9 cellular contexts compared by ENCODE assay signal in genomic region chr3:39052613-39053012, GRCh38. TPM values are rescaled to one million over a fixed set of nuclear protein-coding genes. Genes with fewer than 3 reads are reported as not detected.
DNase-seq lines count a peak whose midpoint lies in the region; ATAC-seq and TF ChIP-seq lines count a peak whose summit lies in the region.
"Had no signal": no experiment of that assay in that cellular context is flagged by ENCODE, and none has a peak within 500 bp of the region (broad histone marks: within the 10 kb centered on the region; RNA-seq: fewer than 3 reads in every experiment).

No MANE protein-coding gene starts in this region.

- H3K9ac ChIP-seq in iPS-20b (ENCODE audit: low read depth, low read length) (peak overlapping the region; percentile 97; the same call in 1 of the 2 replicates), stomach smooth muscle (ENCODE audit: low read length in 2 of 2) (peak overlapping the region; percentile 85 to 94)

- H3K4me3 ChIP-seq in iPS-20b (ENCODE audit: low read length), result peak overlapping the region; percentile 81
- H3K4me3 ChIP-seq in stomach smooth muscle (ENCODE audit: low read length in 2 of 2), result peak overlapping the region; percentile 94 to 99

- no peak for ATAC-seq in GM18505 (IDR thresholded peaks at IDR 0.05; ENCODE audit: unreplicated experiment)
- no peak for ATAC-seq in GM19351 (IDR thresholded peaks at IDR 0.05; ENCODE audit: unreplicated experiment)

- peaks cover 51% of the 10 kb centered on the region for H3K4me1 Mint-ChIP-seq in activated CD4-positive, alpha-beta memory T cell treated with anti-CD3 and anti-CD28 coated beads, Interleukin-2, amount 10 ng/mL, durations not matched to agents 7 days and 5 days

- H3K9me3 ChIP-seq in iPS-20b (ENCODE audit: insufficient read depth, low read depth, low read length), result no peaks in the 10 kb centered on the region
- no peaks in the 10 kb centered on the region for H3K9me3 ChIP-seq in stomach smooth muscle (ENCODE audit: control insufficient read depth in 2 of 2, low read length in 2 of 2)

- H3K27ac ChIP-seq in iPS-20b (ENCODE audit: low read length) (peak overlapping the region; percentile 98), stomach smooth muscle (ENCODE audit: low read length) (no peak overlapping the region)

- H3K27ac Mint-ChIP-seq in activated CD4-positive, alpha-beta memory T cell treated with anti-CD3 and anti-CD28 coated beads, Interleukin-2, amount 10 ng/mL, durations not matched to agents 7 days and 5 days, result peak overlapping the region; percentile 89

- CTCF ChIA-PET in activated CD4-positive, alpha-beta memory T cell treated with anti-CD3 and anti-CD28 coated beads, Interleukin-2, amount 10 ng/mL, durations not matched to agents 7 days and 5 days (lab: Charles Lee), result no interaction called here

- H3K27me3 ChIP-seq in iPS-20b (ENCODE audit: insufficient read depth, low read length) (no peaks in the 10 kb centered on the region), stomach smooth muscle (ENCODE audit: control insufficient read depth in 1 of 2, insufficient read depth in 2 of 2, low read length in 2 of 2) (no peaks in the 10 kb centered on the region)

- DNase-seq in SKM-1 treated with dmso at 0.1 percent for 144 hours (lab: John Stamatoyannopoulos, UW; ENCODE audit: unreplicated experiment) (peak; percentile 1), SKM-1 (lab: John Stamatoyannopoulos, UW; ENCODE audit: unreplicated experiment) (no peak), NCI-H2171 (lab: John Stamatoyannopoulos, UW) (no peak)
- no peak for DNase-seq in activated CD4-positive, alpha-beta memory T cell treated with anti-CD3 and anti-CD28 coated beads, Interleukin-2, amount 10 ng/mL, durations not matched to agents 7 days and 5 days

- no peaks in the 10 kb centered on the region for H3K9me3 Mint-ChIP-seq in activated CD4-positive, alpha-beta memory T cell treated with anti-CD3 and anti-CD28 coated beads, Interleukin-2, amount 10 ng/mL, durations not matched to agents 7 days and 5 days

- H3K36me3 ChIP-seq in iPS-20b (ENCODE audit: insufficient read depth, low read depth, low read length) (no peaks in the 10 kb centered on the region), stomach smooth muscle (ENCODE audit: control insufficient read depth in 2 of 2, insufficient read depth in 2 of 2, low read length in 2 of 2) (no peaks in the 10 kb centered on the region)

- peak overlapping the region; percentile 93 for H3K4me3 Mint-ChIP-seq in activated CD4-positive, alpha-beta memory T cell treated with anti-CD3 and anti-CD28 coated beads, Interleukin-2, amount 10 ng/mL, durations not matched to agents 7 days and 5 days

- peaks cover 5% of the 10 kb centered on the region for H3K36me3 Mint-ChIP-seq in activated CD4-positive, alpha-beta memory T cell treated with anti-CD3 and anti-CD28 coated beads, Interleukin-2, amount 10 ng/mL, durations not matched to agents 7 days and 5 days (ENCODE audit: low read depth)

- TF ChIP-seq POLR2A in GM18505 (IDR thresholded peaks at IDR 0.05; ENCODE audit: borderline replicate concordance, extremely low read depth, insufficient read depth, insufficient read length), result no peak

- POLR2A ChIA-PET in activated CD4-positive, alpha-beta memory T cell treated with anti-CD3 and anti-CD28 coated beads, Interleukin-2, amount 10 ng/mL, durations not matched to agents 7 days and 5 days (lab: Charles Lee), result interaction anchor here (1.0 kb wide), 2 partner anchors 211 to 354 kb away, joined by 3 read pairs; no protein-coding TSS in a partner anchor

- H3K4me1 ChIP-seq in iPS-20b (ENCODE audit: insufficient read depth, low read length) (peaks cover 10% of the 10 kb centered on the region; the same call in 1 of the 2 replicates), stomach smooth muscle (ENCODE audit: control insufficient read depth, insufficient read depth, low read length) (peaks cover 11% of the 10 kb centered on the region)

- no peaks in the 10 kb centered on the region for H3K27me3 Mint-ChIP-seq in activated CD4-positive, alpha-beta memory T cell treated with anti-CD3 and anti-CD28 coated beads, Interleukin-2, amount 10 ng/mL, durations not matched to agents 7 days and 5 days

RNA-seq across cellular contexts. Expression of gene WDR48, which starts 0.8 kb away (rescaled TPM):
- 10 to 100 TPM; 38.7 to 40.4 TPM for total RNA-seq in activated CD4-positive, alpha-beta memory T cell treated with anti-CD3 and anti-CD28 coated beads, Interleukin-2, amount 10 ng/mL, durations not matched to agents 7 days and 5 days

RNA-seq across cellular contexts. Expression of gene SCN11A, which starts 0.9 kb away (rescaled TPM):
- not detected for total RNA-seq in activated CD4-positive, alpha-beta memory T cell treated with anti-CD3 and anti-CD28 coated beads, Interleukin-2, amount 10 ng/mL, durations not matched to agents 7 days and 5 days
- total RNA-seq: Daoy had no signal

RNA-seq across cellular contexts. Expression of gene GORASP1, which starts 54.8 kb away (rescaled TPM):
- 10 to 100 TPM; 52.0 to 53.1 TPM for total RNA-seq in activated CD4-positive, alpha-beta memory T cell treated with anti-CD3 and anti-CD28 coated beads, Interleukin-2, amount 10 ng/mL, durations not matched to agents 7 days and 5 days

RNA-seq across cellular contexts. Expression of gene TTC21A, which starts 54.9 kb away (rescaled TPM):
- total RNA-seq in activated CD4-positive, alpha-beta memory T cell treated with anti-CD3 and anti-CD28 coated beads, Interleukin-2, amount 10 ng/mL, durations not matched to agents 7 days and 5 days, result 10 to 100 TPM; 11.2 to 12.1 TPM
